14 cellular contexts compared by ENCODE assay signal in the genomic region with DNA sequence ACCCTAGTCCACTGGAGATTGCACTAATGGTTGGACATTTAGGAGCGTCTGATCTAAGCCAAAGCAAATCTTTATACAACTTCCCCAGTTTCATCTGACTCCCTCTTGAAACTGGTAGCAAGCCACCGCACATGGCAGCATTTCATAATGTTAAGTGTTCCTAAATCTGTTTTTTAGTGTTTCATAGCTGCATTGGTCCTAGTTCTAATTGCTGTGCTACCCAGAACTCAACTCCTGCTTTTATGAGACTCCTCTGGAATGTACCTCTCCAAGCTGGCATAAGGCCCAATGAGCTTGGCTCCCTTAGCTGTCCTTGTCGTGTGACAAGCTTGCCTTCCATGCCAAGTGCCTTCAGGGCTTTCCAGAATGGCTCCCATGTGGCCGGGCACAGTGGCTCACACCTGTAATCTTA.
DNase-seq lines count a peak whose midpoint lies in the region; ATAC-seq and TF ChIP-seq lines count a peak whose summit lies in the region.
"Had no signal": no experiment of that assay in that cellular context is flagged by ENCODE, and none has a peak within 500 bp of the region (broad histone marks: within the 10 kb centered on the region; RNA-seq: fewer than 3 reads in every experiment).

No MANE protein-coding gene starts in this region.

- intact Hi-C loops in heart right ventricle (cut with DNase I) (loop anchor here in 2 of 10 donors (5.0 to 10.0 kb wide), 2 partner anchors 64 to 222 kb away; partner anchors contain the start of gene FLNB (in 1 of the 2)), sciatic nerve (cut with DNase I) (no loop called here)

- peak; percentile 51 to 82 (median 74) for ATAC-seq in heart right ventricle
- peak; percentile 35 for ATAC-seq in sciatic nerve
- no peak for ATAC-seq in WTC11
- ATAC-seq: foreskin keratinocyte, T-helper 17 cell had no signal

- H3K4me1 ChIP-seq in heart right ventricle, result peaks cover 0 to 37% (median 28%) of the 10 kb centered on the region in 9 donors
- H3K4me1 ChIP-seq: foreskin keratinocyte had no signal

- peaks cover 10% of the 10 kb centered on the region for H3K9me3 Mint-ChIP-seq in WTC11

- CTCF ChIA-PET in WTC11 (lab: Charles Lee), result interaction anchor here (1.2 kb wide), 1 partner anchor 399 kb away, joined by 3 read pairs; the partner anchor contains the start of gene DNAH12

- H3K9me3 ChIP-seq in heart right ventricle, result peaks cover 0 to 7% (median 0%) of the 10 kb centered on the region in 11 donors

- 39 to 56% methylated on average over 4 of the region's 4 CpGs for WGBS in heart right ventricle, 2 donors

- POLR2A ChIA-PET in WTC11 (lab: Charles Lee), result no interaction called here

- no peaks in the 10 kb centered on the region; the same call in 1 of the 2 replicates for H3K27me3 Mint-ChIP-seq in WTC11 (ENCODE audit: low read depth)
- H3K27me3 Mint-ChIP-seq: activated CD4-positive, alpha-beta memory T cell treated with anti-CD3 and anti-CD28 coated beads for 36 hours had no signal

- peaks cover 18% of the 10 kb centered on the region for H3K36me3 Mint-ChIP-seq in WTC11
- H3K36me3 Mint-ChIP-seq: activated naive CD4-positive, alpha-beta T cell treated with anti-CD3 and anti-CD28 coated beads, Interleukin-2, amount 10 ng/mL, durations not matched to agents 7 days and 5 days; CD8-positive, alpha-beta memory T cell had no signal

- peak overlapping the region in 8 of 10 donors; percentile 8 to 78 (median 52) for H3K27ac ChIP-seq in heart right ventricle
- H3K27ac ChIP-seq: foreskin keratinocyte had no signal

- H3K4me1 Mint-ChIP-seq in WTC11, result peaks cover 15% of the 10 kb centered on the region
- H3K4me1 Mint-ChIP-seq: activated naive CD4-positive, alpha-beta T cell treated with anti-CD3 and anti-CD28 coated beads, Interleukin-2, amount 10 ng/mL, durations not matched to agents 7 days and 5 days; CD8-positive, alpha-beta memory T cell; T-helper 17 cell had no signal

- no peak for TF ChIP-seq CTCF in heart right ventricle (IDR thresholded peaks at IDR 0.05)
- no peak for TF ChIP-seq CTCF in WTC11 (IDR thresholded peaks at IDR 0.05)

- peaks cover 0 to 4% (median 0%) of the 10 kb centered on the region in 9 donors for H3K36me3 ChIP-seq in heart right ventricle

- H3K4me3 Mint-ChIP-seq in WTC11, result no peak overlapping the region
- H3K4me3 Mint-ChIP-seq: activated CD4-positive, alpha-beta memory T cell treated with anti-CD3 and anti-CD28 coated beads for 36 hours; activated naive CD4-positive, alpha-beta T cell treated with anti-CD3 and anti-CD28 coated beads, Interleukin-2, amount 10 ng/mL, durations not matched to agents 7 days and 5 days; CD8-positive, alpha-beta memory T cell; T-helper 17 cell had no signal

- no peak overlapping the region for H3K27ac Mint-ChIP-seq in WTC11
- H3K27ac Mint-ChIP-seq: activated CD4-positive, alpha-beta memory T cell treated with anti-CD3 and anti-CD28 coated beads for 36 hours; activated naive CD4-positive, alpha-beta T cell treated with anti-CD3 and anti-CD28 coated beads, Interleukin-2, amount 10 ng/mL, durations not matched to agents 7 days and 5 days; CD8-positive, alpha-beta memory T cell; T-helper 17 cell had no signal

- no peak overlapping the region for H3K4me3 ChIP-seq in heart right ventricle

- DNase-seq in G401 (ENCODE audit: low spot score) (peak; percentile 71), RPMI7951 (ENCODE audit: low read depth) (peak; percentile 76), heart right ventricle (peak; percentile 39 to 57), sciatic nerve (ENCODE audit: low spot score) (no peak), DMS114 treated with DMSO at 0.1 percent for 48 hours (lab: John Stamatoyannopoulos, UW; ENCODE audit: unreplicated experiment) (no peak), HuH-7 (ENCODE audit: low spot score) (no peak), WTC11 (ENCODE audit: low spot score) (no peak), NCI-H128 (lab: John Stamatoyannopoulos, UW; ENCODE audit: unreplicated experiment) (no peak)
- DNase-seq: activated CD4-positive, alpha-beta memory T cell treated with anti-CD3 and anti-CD28 coated beads for 36 hours; activated naive CD4-positive, alpha-beta T cell treated with anti-CD3 and anti-CD28 coated beads, Interleukin-2, amount 10 ng/mL, durations not matched to agents 7 days and 5 days; CD8-positive, alpha-beta memory T cell; foreskin keratinocyte; NCI-H1694 treated with DMSO at 0.1 percent for 48 hours; T-helper 17 cell had no signal

- H3K27me3 ChIP-seq in heart right ventricle, result no peaks in the 10 kb centered on the region
- H3K27me3 ChIP-seq: foreskin keratinocyte had no signal

- in situ Hi-C loops in G401 (cut with HindIII; ENCODE audit: low sequenced_read_pairs), result no loop called here

TF ChIP-seq in WTC11, 78 proteins besides CTCF, POLR2A, EP300 and RAD21:
- TF ChIP-seq GABPB1 (CRISPR knock-in tag; IDR thresholded peaks at IDR 0.05), result no peak
- no peak for TF ChIP-seq CBFB (CRISPR knock-in tag; IDR thresholded peaks at IDR 0.05; ENCODE audit: low read depth)
- TF ChIP-seq, protein P1, sequence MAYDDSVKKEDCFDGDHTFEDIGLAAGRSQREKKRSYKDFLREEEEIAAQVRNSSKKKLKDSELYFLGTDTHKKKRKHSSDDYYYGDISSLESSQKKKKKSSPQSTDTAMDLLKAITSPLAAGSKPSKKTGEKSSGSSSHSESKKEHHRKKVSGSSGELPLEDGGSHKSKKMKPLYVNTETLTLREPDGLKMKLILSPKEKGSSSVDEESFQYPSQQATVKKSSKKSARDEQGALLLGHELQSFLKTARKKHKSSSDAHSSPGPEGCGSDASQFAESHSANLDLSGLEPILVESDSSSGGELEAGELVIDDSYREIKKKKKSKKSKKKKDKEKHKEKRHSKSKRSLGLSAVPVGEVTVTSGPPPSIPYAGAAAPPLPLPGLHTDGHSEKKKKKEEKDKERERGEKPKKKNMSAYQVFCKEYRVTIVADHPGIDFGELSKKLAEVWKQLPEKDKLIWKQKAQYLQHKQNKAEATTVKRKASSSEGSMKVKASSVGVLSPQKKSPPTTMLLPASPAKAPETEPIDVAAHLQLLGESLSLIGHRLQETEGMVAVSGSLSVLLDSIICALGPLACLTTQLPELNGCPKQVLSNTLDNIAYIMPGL (CRISPR knock-in tag; IDR thresholded peaks at IDR 0.05), result no peak
- no peak for TF ChIP-seq NFYB (CRISPR knock-in tag; conservative IDR thresholded peaks at IDR 0.05; ENCODE audit: low read depth)
- TF ChIP-seq, protein P2, sequence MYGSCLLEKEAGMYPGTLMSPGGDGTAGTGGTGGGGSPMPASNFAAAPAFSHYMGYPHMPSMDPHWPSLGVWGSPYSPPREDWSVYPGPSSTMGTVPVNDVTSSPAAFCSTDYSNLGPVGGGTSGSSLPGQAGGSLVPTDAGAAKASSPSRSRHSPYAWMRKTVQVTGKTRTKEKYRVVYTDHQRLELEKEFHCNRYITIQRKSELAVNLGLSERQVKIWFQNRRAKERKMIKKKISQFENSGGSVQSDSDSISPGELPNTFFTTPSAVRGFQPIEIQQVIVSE (CRISPR knock-in tag; IDR thresholded peaks at IDR 0.05; ENCODE audit: borderline replicate concordance), result no peak
- no peak for TF ChIP-seq IRF2 (CRISPR knock-in tag; IDR thresholded peaks at IDR 0.05; ENCODE audit: borderline replicate concordance, low read depth)
- TF ChIP-seq TEAD1 (CRISPR knock-in tag; IDR thresholded peaks at IDR 0.05), result no peak
- TF ChIP-seq NR1H2 (CRISPR knock-in tag; IDR thresholded peaks at IDR 0.05), result no peak
- TF ChIP-seq MXD4 (CRISPR knock-in tag; IDR thresholded peaks at IDR 0.05; ENCODE audit: borderline replicate concordance), result no peak
- no peak for TF ChIP-seq NFE2L1 (CRISPR knock-in tag; IDR thresholded peaks at IDR 0.05)
- TF ChIP-seq ELF4 (CRISPR knock-in tag; IDR thresholded peaks at IDR 0.05; ENCODE audit: low read depth), result no peak
- TF ChIP-seq, protein P3, sequence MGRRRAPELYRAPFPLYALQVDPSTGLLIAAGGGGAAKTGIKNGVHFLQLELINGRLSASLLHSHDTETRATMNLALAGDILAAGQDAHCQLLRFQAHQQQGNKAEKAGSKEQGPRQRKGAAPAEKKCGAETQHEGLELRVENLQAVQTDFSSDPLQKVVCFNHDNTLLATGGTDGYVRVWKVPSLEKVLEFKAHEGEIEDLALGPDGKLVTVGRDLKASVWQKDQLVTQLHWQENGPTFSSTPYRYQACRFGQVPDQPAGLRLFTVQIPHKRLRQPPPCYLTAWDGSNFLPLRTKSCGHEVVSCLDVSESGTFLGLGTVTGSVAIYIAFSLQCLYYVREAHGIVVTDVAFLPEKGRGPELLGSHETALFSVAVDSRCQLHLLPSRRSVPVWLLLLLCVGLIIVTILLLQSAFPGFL (CRISPR knock-in tag; IDR thresholded peaks at IDR 0.05; ENCODE audit: borderline replicate concordance), result no peak
- TF ChIP-seq EMX1 (CRISPR knock-in tag; IDR thresholded peaks at IDR 0.05), result no peak
- no peak for TF ChIP-seq KAT7 (CRISPR knock-in tag; IDR thresholded peaks at IDR 0.05; ENCODE audit: borderline replicate concordance)
- TF ChIP-seq, protein P4, sequence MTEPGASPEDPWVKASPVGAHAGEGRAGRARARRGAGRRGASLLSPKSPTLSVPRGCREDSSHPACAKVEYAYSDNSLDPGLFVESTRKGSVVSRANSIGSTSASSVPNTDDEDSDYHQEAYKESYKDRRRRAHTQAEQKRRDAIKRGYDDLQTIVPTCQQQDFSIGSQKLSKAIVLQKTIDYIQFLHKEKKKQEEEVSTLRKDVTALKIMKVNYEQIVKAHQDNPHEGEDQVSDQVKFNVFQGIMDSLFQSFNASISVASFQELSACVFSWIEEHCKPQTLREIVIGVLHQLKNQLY (CRISPR knock-in tag; IDR thresholded peaks at IDR 0.05), result no peak
- no peak for TF ChIP-seq ZMAT4 (CRISPR knock-in tag; IDR thresholded peaks at IDR 0.05)
- TF ChIP-seq SP1 (CRISPR knock-in tag; conservative IDR thresholded peaks at IDR 0.05), result no peak
- no peak for TF ChIP-seq ZNF219 (CRISPR knock-in tag; IDR thresholded peaks at IDR 0.05; ENCODE audit: borderline replicate concordance)

Comparison
In these comparisons a context has a peak if more than half of its experiments do, and no peak if none do; other contexts are left out.
1. DNase-seq: peak in G401 (single experiment), RPMI7951 (single experiment) and heart right ventricle (2 of 2); none in sciatic nerve (single experiment), DMS114 treated with DMSO at 0.1 percent for 48 hours (single experiment), HuH-7 (single experiment), WTC11 (single experiment) and NCI-H128 (single experiment).